ENCODE assay signal across 1 cellular context in genomic region chr16:74774223-74775139, GRCh38.
TF ChIP-seq lines count a peak whose summit lies in the region.

TSS of gene FA2H (minus strand) at chr16:74774820. CDS start at chr16:74774755, 65 bp downstream.

TF ChIP-seq in K562, 482 proteins besides CTCF, POLR2A, EP300 and RAD21 (continued from another document and continues in another):
- TF ChIP-seq ZBTB40 (IDR thresholded peaks at IDR 0.05) (no peak), ZBTB40 (CRISPR knock-in tag; IDR thresholded peaks at IDR 0.05) (no peak), SAFB (IDR thresholded peaks at IDR 0.05; ENCODE audit: borderline replicate concordance, low read depth, low read length) (peak; percentile 42; the same call in 1 of the 2 replicates), MAFG (tag; conservative IDR thresholded peaks at IDR 0.05) (no peak), VEZF1 (CRISPR knock-in tag; IDR thresholded peaks at IDR 0.05) (peak; percentile 62), POLR2G (IDR thresholded peaks at IDR 0.05; ENCODE audit: low read depth, low read length) (0 out of 2 replicates have a peak, but pooled peaks have one; percentile 17), SRSF7 (optimal IDR thresholded peaks at IDR 0.05; ENCODE audit: low read depth, low read length) (no peak), TBL1XR1 (IDR thresholded peaks at IDR 0.05; ENCODE audit: low read length in 2 of 2) (no peak), SIX5 (IDR thresholded peaks at IDR 0.05; ENCODE audit: borderline replicate concordance in 1 of 2, insufficient read depth in 1 of 2, low read depth in 1 of 2, low read length in 2 of 2) (no peak), HSF4 (CRISPR knock-in tag; IDR thresholded peaks at IDR 0.05; ENCODE audit: borderline replicate concordance) (no peak), TAF15 (IDR thresholded peaks at IDR 0.05; ENCODE audit: low read depth, low read length) (no peak), ZNF316 (IDR thresholded peaks at IDR 0.05) (no peak), GMEB1 (CRISPR knock-in tag; IDR thresholded peaks at IDR 0.05) (no peak), ZBTB2 (IDR thresholded peaks at IDR 0.05) (no peak), XRCC3 (IDR thresholded peaks at IDR 0.05) (no peak), MTA1 (IDR thresholded peaks at IDR 0.05; ENCODE audit: borderline replicate concordance) (no peak), CHAMP1 (IDR thresholded peaks at IDR 0.05) (no peak), ZNF212 (CRISPR knock-in tag; IDR thresholded peaks at IDR 0.05) (no peak), ZNF561 (CRISPR knock-in tag; conservative IDR thresholded peaks at IDR 0.05) (no peak), ELK3 (CRISPR knock-in tag; IDR thresholded peaks at IDR 0.05) (no peak), HMGN3 (IDR thresholded peaks at IDR 0.05; ENCODE audit: borderline replicate concordance, extremely low read depth, insufficient read length, low read depth, low read length) (peak; percentile 51), GTF3C2 (IDR thresholded peaks at IDR 0.05; ENCODE audit: borderline replicate concordance, extremely low read depth, insufficient read length) (no peak), HOMEZ (CRISPR knock-in tag; IDR thresholded peaks at IDR 0.05) (no peak), RBM22 (IDR thresholded peaks at IDR 0.05; ENCODE audit: low read depth, low read length, poor library complexity, severe bottlenecking) (no peak), RBM39 (optimal IDR thresholded peaks at IDR 0.05; ENCODE audit: low read depth, low read length) (no peak), ZNF354B (CRISPR knock-in tag; IDR thresholded peaks at IDR 0.05) (no peak), KLF6 (CRISPR knock-in tag; IDR thresholded peaks at IDR 0.05; ENCODE audit: borderline replicate concordance) (no peak), KLF10 (CRISPR knock-in tag; IDR thresholded peaks at IDR 0.05) (no peak), ZNF124 (CRISPR knock-in tag; IDR thresholded peaks at IDR 0.05) (no peak), BRD4 (IDR thresholded peaks at IDR 0.05) (no peak), TAF9B (IDR thresholded peaks at IDR 0.05; ENCODE audit: partially characterized antibody) (no peak), ZZZ3 (IDR thresholded peaks at IDR 0.05) (no peak), MBD2 (IDR thresholded peaks at IDR 0.05; ENCODE audit: borderline replicate concordance, low read depth) (no peak), TEAD2 (tag; IDR thresholded peaks at IDR 0.05) (no peak), ATF7 (IDR thresholded peaks at IDR 0.05) (0 out of 2 replicates have a peak, but pooled peaks have one; percentile 25)
